ENCODE assay signal across 26 cellular contexts in the genomic region with DNA sequence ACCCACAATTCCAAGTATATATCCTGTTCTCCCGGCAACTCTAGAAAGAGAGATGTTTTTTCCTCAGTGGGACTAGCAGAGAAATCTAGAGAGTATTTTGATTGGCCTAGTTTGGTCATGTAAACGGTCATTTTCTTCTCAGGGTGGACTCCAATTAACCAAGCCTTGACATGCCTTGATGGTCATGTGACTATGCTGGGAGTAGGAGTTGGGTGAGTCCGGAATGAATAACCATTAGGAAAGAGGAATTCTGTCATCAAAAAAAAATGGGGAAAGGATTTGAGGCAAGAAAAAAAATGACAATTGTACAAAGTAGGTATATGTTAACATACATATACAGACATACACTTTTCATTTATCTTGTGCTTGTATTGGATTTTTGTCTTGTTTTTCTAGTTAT.
"Had no signal": no experiment of that assay in that cellular context is flagged by ENCODE, and none has a peak within 500 bp of the region (broad histone marks: within the 10 kb centered on the region; RNA-seq: fewer than 3 reads in every experiment).

No MANE protein-coding gene starts in this region.

- H3K4me1 ChIP-seq: ascending aorta had no signal

- ATAC-seq: activated CD4-positive, alpha-beta T cell treated with anti-CD3 and anti-CD28 coated beads for 36 hours; activated CD8-positive, alpha-beta memory T cell treated with anti-CD3 and anti-CD28 coated beads, Interleukin-2, amount 10 ng/mL, durations not matched to agents 7 days and 5 days; activated CD8-positive, alpha-beta T cell treated with anti-CD3 and anti-CD28 coated beads, Interleukin-2, amount 10 ng/mL, durations not matched to agents 7 days and 5 days; activated naive CD4-positive, alpha-beta T cell treated with anti-CD3 and anti-CD28 coated beads, Interleukin-2, amount 50 U/mL, for 72 hours; effector memory CD8-positive, alpha-beta T cell; esophagus mucosa had no signal

- H3K27me3 ChIP-seq: ascending aorta had no signal

- H3K36me3 ChIP-seq: ascending aorta had no signal

- H3K27ac ChIP-seq: ascending aorta had no signal

- H3K4me3 ChIP-seq: ascending aorta had no signal

- DNase-seq: activated CD4-positive, alpha-beta memory T cell treated with anti-CD3 and anti-CD28 coated beads for 36 hours; activated CD4-positive, alpha-beta T cell treated with anti-CD3 and anti-CD28 coated beads for 36 hours; activated CD4-positive, alpha-beta T cell treated with anti-CD3 and anti-CD28 coated beads, Interleukin-2, amount 10 ng/mL, durations not matched to agents 24 days and 14 days; activated CD4-positive, CD25-positive, alpha-beta regulatory T cell; activated CD4-positive, CD25-positive, alpha-beta regulatory T cell treated with anti-CD3 and anti-CD28 coated beads, Interleukin-2, amount 50 U/mL, for 72 hours; activated CD8-positive, alpha-beta memory T cell treated with anti-CD3 and anti-CD28 coated beads, Interleukin-2, amount 10 ng/mL, durations not matched to agents 7 days and 5 days; activated CD8-positive, alpha-beta memory T cell treated with anti-CD3 and anti-CD28 coated beads, Interleukin-2, amount 50 U/mL, for 4 hours; activated CD8-positive, alpha-beta T cell treated with anti-CD3 and anti-CD28 coated beads, Interleukin-2, amount 10 ng/mL, durations not matched to agents 7 days and 5 days; activated gamma-delta T cell; activated naive CD4-positive, alpha-beta T cell; activated naive CD4-positive, alpha-beta T cell treated with anti-CD3 and anti-CD28 coated beads, Interleukin-2, amount 10 ng/mL, durations not matched to agents 7 days and 5 days; activated naive CD8-positive, alpha-beta T cell treated with anti-CD3 and anti-CD28 coated beads, Interleukin-2, amount 10 ng/mL, durations not matched to agents 7 days and 5 days; activated T-cell treated with anti-CD3 and anti-CD28 coated beads, Interleukin-2, amount 50 U/mL, for 1 hour; activated T-cell treated with anti-CD3 and anti-CD28 coated beads, Interleukin-2, amount 50 U/mL, for 48 hours; caudate nucleus; cortex of kidney; dermis blood vessel endothelial cell; effector CD4-positive, alpha-beta T cell; effector memory CD8-positive, alpha-beta T cell; head of caudate nucleus; T-helper 2 cell had no signal

- FAIRE-seq: colon, frontal cortex had no signal

- H3K9me3 ChIP-seq: ascending aorta had no signal
